In the genomic region with DNA sequence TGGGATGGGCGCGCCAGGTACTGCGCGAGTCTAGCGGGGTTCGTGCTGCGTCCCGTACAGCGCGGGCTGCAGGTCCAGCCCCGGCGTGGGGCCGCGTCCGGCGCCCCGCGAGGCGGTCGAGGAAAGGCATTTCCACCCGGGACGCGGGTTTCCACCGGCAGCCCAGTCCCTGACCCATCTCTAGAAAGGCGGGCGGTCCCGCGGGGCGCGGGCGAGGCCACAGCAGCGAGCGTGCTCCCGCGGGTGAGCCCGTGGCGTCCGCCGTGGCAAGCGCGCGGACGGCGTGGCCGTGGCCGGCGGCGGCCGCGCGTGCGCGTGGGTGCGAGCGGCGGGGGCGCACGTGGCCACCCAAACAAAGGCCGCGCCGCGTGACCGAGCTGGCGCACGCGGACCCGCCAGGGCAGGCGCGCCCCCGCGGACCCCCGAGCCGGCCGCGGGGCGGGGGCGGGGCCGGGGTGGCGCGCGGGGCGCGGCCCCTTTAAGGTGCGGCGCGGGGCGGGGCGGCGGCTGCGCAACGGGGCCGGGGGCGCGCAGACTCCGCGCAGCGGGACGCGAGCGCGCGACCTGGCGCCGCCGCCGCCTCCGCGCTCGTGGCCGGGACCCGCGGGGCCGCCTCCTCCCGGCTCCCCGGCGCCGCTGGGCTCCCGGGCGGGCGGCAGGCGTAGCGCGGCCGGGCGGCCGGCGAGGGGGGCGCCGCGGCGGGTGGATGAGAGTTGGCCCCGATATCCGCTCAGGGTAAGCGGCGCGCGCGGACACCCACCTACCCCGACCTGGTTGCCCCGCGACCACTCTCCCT, we compare ENCODE assay signal across 1 cellular context.
TF ChIP-seq lines count a peak whose summit lies in the region.

No MANE protein-coding gene starts in this region.

TF ChIP-seq in K562, 482 proteins besides CTCF, POLR2A, EP300 and RAD21 (continued from another document and continues in another):
- TF ChIP-seq RBBP5 (IDR thresholded peaks at IDR 0.05; ENCODE audit: borderline replicate concordance, insufficient read depth, low read length, poor library complexity, severe bottlenecking) (peak; percentile 31), SRSF3 (IDR thresholded peaks at IDR 0.05; ENCODE audit: insufficient read depth, low read length) (no peak), SMARCA4 (IDR thresholded peaks at IDR 0.05) (no peak), ZBTB49 (CRISPR knock-in tag; IDR thresholded peaks at IDR 0.05; ENCODE audit: borderline replicate concordance) (no peak), ZNF699 (CRISPR knock-in tag; IDR thresholded peaks at IDR 0.05; ENCODE audit: insufficient replicate concordance) (no peak), SMAD4 (CRISPR knock-in tag; conservative IDR thresholded peaks at IDR 0.05) (0 out of 2 replicates have a peak, but pooled peaks have one; percentile 13), PCBP1 (IDR thresholded peaks at IDR 0.05; ENCODE audit: low read depth, low read length, poor library complexity, severe bottlenecking) (no peak), PHF8 (IDR thresholded peaks at IDR 0.05; ENCODE audit: borderline replicate concordance, low read length) (peak; percentile 48; the same call in 1 of the 2 replicates), MGA (IDR thresholded peaks at IDR 0.05) (no peak), RBM34 (IDR thresholded peaks at IDR 0.05; ENCODE audit: borderline replicate concordance, insufficient read depth, low read length) (no peak), NCOA4 (IDR thresholded peaks at IDR 0.05; ENCODE audit: partially characterized antibody) (no peak), SMAD2 (IDR thresholded peaks at IDR 0.05; ENCODE audit: low read depth, low read length) (no peak), CCNT2 (IDR thresholded peaks at IDR 0.05; ENCODE audit: borderline replicate concordance, extremely low read depth, insufficient read length, low read depth, low read length) (peak; percentile 27), MLLT1 (IDR thresholded peaks at IDR 0.05) (no peak), MCM3 (IDR thresholded peaks at IDR 0.05) (no peak), ATF7 (IDR thresholded peaks at IDR 0.05) (no peak), CREB1 (IDR thresholded peaks at IDR 0.05) (no peak), CREB1 (CRISPR knock-in tag; IDR thresholded peaks at IDR 0.05) (no peak), CAMTA2 (CRISPR knock-in tag; conservative IDR thresholded peaks at IDR 0.05) (no peak), FOSL1 (tag; conservative IDR thresholded peaks at IDR 0.05) (no peak), NR0B1 (IDR thresholded peaks at IDR 0.05; ENCODE audit: partially characterized antibody) (no peak), TAF9B (IDR thresholded peaks at IDR 0.05; ENCODE audit: partially characterized antibody) (no peak), BDP1 (IDR thresholded peaks at IDR 0.05; ENCODE audit: insufficient read depth, insufficient read length) (no peak)
- TF ChIP-seq, protein P1, sequence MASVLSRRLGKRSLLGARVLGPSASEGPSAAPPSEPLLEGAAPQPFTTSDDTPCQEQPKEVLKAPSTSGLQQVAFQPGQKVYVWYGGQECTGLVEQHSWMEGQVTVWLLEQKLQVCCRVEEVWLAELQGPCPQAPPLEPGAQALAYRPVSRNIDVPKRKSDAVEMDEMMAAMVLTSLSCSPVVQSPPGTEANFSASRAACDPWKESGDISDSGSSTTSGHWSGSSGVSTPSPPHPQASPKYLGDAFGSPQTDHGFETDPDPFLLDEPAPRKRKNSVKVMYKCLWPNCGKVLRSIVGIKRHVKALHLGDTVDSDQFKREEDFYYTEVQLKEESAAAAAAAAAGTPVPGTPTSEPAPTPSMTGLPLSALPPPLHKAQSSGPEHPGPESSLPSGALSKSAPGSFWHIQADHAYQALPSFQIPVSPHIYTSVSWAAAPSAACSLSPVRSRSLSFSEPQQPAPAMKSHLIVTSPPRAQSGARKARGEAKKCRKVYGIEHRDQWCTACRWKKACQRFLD (CRISPR knock-in tag; IDR thresholded peaks at IDR 0.05) = peak; percentile 58; the same call in 1 of the 2 replicates
- TF ChIP-seq, protein P2, sequence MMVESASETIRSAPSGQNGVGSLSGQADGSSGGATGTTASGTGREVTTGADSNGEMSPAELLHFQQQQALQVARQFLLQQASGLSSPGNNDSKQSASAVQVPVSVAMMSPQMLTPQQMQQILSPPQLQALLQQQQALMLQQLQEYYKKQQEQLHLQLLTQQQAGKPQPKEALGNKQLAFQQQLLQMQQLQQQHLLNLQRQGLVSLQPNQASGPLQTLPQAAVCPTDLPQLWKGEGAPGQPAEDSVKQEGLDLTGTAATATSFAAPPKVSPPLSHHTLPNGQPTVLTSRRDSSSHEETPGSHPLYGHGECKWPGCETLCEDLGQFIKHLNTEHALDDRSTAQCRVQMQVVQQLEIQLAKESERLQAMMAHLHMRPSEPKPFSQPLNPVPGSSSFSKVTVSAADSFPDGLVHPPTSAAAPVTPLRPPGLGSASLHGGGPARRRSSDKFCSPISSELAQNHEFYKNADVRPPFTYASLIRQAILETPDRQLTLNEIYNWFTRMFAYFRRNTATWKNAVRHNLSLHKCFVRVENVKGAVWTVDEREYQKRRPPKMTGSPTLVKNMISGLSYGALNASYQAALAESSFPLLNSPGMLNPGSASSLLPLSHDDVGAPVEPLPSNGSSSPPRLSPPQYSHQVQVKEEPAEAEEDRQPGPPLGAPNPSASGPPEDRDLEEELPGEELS (CRISPR knock-in tag; IDR thresholded peaks at IDR 0.05; ENCODE audit: borderline replicate concordance) = no peak
- TF ChIP-seq, protein P3, sequence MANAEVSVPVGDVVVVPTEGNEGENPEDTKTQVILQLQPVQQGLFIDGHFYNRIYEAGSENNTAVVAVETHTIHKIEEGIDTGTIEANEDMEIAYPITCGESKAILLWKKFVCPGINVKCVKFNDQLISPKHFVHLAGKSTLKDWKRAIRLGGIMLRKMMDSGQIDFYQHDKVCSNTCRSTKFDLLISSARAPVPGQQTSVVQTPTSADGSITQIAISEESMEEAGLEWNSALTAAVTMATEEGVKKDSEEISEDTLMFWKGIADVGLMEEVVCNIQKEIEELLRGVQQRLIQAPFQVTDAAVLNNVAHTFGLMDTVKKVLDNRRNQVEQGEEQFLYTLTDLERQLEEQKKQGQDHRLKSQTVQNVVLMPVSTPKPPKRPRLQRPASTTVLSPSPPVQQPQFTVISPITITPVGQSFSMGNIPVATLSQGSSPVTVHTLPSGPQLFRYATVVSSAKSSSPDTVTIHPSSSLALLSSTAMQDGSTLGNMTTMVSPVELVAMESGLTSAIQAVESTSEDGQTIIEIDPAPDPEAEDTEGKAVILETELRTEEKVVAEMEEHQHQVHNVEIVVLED (CRISPR knock-in tag; IDR thresholded peaks at IDR 0.05) = peak; percentile 49
- TF ChIP-seq, protein P4, sequence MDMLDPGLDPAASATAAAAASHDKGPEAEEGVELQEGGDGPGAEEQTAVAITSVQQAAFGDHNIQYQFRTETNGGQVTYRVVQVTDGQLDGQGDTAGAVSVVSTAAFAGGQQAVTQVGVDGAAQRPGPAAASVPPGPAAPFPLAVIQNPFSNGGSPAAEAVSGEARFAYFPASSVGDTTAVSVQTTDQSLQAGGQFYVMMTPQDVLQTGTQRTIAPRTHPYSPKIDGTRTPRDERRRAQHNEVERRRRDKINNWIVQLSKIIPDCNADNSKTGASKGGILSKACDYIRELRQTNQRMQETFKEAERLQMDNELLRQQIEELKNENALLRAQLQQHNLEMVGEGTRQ (CRISPR knock-in tag; IDR thresholded peaks at IDR 0.05) = no peak
